ENCODE assay signal across 16 cellular contexts in the genomic region with DNA sequence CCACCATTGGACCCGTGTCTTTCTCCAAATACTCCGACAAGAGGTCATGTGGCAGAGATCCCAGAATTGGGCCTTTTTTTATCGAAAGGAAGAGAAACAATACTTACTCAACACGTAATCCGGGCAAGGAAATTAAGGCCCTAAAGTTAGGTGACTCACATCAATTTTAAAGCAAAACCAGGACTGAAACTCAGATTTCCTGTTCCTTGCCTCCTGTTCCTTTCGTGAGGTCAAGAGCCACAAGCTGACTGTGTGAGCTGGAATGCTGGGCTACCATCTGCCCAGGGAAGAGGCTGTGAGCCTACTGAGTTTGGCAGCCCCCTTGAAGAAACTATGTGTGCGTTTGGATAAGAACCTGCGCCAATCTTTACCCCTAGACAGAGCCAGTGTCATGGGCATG. TPM values are rescaled to one million over a fixed set of nuclear protein-coding genes. Genes with fewer than 3 reads are reported as not detected.
DNase-seq lines count a peak whose midpoint lies in the region; ATAC-seq and TF ChIP-seq lines count a peak whose summit lies in the region.
"Had no signal": no experiment of that assay in that cellular context is flagged by ENCODE, and none has a peak within 500 bp of the region (broad histone marks: within the 10 kb centered on the region; RNA-seq: fewer than 3 reads in every experiment).

No MANE protein-coding gene starts in this region.

- POLR2A ChIA-PET in activated CD4-positive, alpha-beta memory T cell treated with anti-CD3 and anti-CD28 coated beads, Interleukin-2, amount 10 ng/mL, durations not matched to agents 7 days and 5 days (lab: Charles Lee), result no interaction called here

- no peaks in the 10 kb centered on the region for H3K79me2 ChIP-seq in ACC112 (ENCODE audit: control insufficient read depth, insufficient read depth, low read length, unreplicated experiment)

- CTCF ChIA-PET in activated CD4-positive, alpha-beta memory T cell treated with anti-CD3 and anti-CD28 coated beads, Interleukin-2, amount 10 ng/mL, durations not matched to agents 7 days and 5 days (lab: Charles Lee), result interaction anchor here (0.7 kb wide), 1 partner anchor 11 kb away, joined by 3 read pairs; no protein-coding TSS in a partner anchor

- H2AFZ ChIP-seq in ACC112 (ENCODE audit: low read length, unreplicated experiment), result peak overlapping the region; percentile 79
- H2AFZ ChIP-seq: neural progenitor cell had no signal

- H3K27ac ChIP-seq in ACC112 (ENCODE audit: low read depth, low read length) (peak overlapping the region; percentile 74), ovary (no peak overlapping the region)
- H3K27ac ChIP-seq: neural progenitor cell, spleen had no signal

- no peak overlapping the region for H3K4me3 ChIP-seq in ACC112 (ENCODE audit: low read depth, low read length)
- no peak overlapping the region for H3K4me3 ChIP-seq in HFF-Myc (replicated peaks; ENCODE audit: low read depth, low read length)
- H3K4me3 ChIP-seq in fibroblast of the aortic adventitia (ENCODE audit: low read depth, low read length), result no peak overlapping the region
- H3K4me3 ChIP-seq in ovary, result no peak overlapping the region
- H3K4me3 ChIP-seq: neural progenitor cell, spleen had no signal

- no peak overlapping the region for H3K4me3 Mint-ChIP-seq in activated CD4-positive, alpha-beta memory T cell treated with anti-CD3 and anti-CD28 coated beads, Interleukin-2, amount 10 ng/mL, durations not matched to agents 7 days and 5 days
- H3K4me3 Mint-ChIP-seq in stimulated activated memory B cell treated with anti-CD40 and anti-IgM and Interleukin-4, amounts not matched to agents 10 μg/mL and 1 μg/mL and 100 μg/mL, for 72 hours, result no peak overlapping the region
- H3K4me3 Mint-ChIP-seq: neural progenitor cell had no signal

- H3K9me3 ChIP-seq in ovary, result no peaks in the 10 kb centered on the region
- H3K9me3 ChIP-seq: spleen had no signal

- H3K4me1 ChIP-seq in ACC112 (ENCODE audit: control insufficient read depth, insufficient read depth, low read length, unreplicated experiment) (peaks cover 12% of the 10 kb centered on the region), ovary (ENCODE audit: insufficient read depth) (no peaks in the 10 kb centered on the region)
- H3K4me1 ChIP-seq: neural progenitor cell, spleen had no signal

- H3K27ac Mint-ChIP-seq in activated CD4-positive, alpha-beta memory T cell treated with anti-CD3 and anti-CD28 coated beads, Interleukin-2, amount 10 ng/mL, durations not matched to agents 7 days and 5 days, result no peak overlapping the region
- H3K27ac Mint-ChIP-seq in stimulated activated memory B cell treated with anti-CD40 and anti-IgM and Interleukin-4, amounts not matched to agents 10 μg/mL and 1 μg/mL and 100 μg/mL, for 72 hours, result no peak overlapping the region
- H3K27ac Mint-ChIP-seq: neural progenitor cell had no signal

- H3K36me3 Mint-ChIP-seq in activated CD4-positive, alpha-beta memory T cell treated with anti-CD3 and anti-CD28 coated beads, Interleukin-2, amount 10 ng/mL, durations not matched to agents 7 days and 5 days (ENCODE audit: low read depth), result no peaks in the 10 kb centered on the region
- no peaks in the 10 kb centered on the region for H3K36me3 Mint-ChIP-seq in stimulated activated memory B cell treated with anti-CD40 and anti-IgM and Interleukin-4, amounts not matched to agents 10 μg/mL and 1 μg/mL and 100 μg/mL, for 72 hours
- H3K36me3 Mint-ChIP-seq: neural progenitor cell had no signal

- peaks cover 5% of the 10 kb centered on the region for H3K27me3 Mint-ChIP-seq in activated CD4-positive, alpha-beta memory T cell treated with anti-CD3 and anti-CD28 coated beads, Interleukin-2, amount 10 ng/mL, durations not matched to agents 7 days and 5 days
- H3K27me3 Mint-ChIP-seq in stimulated activated memory B cell treated with anti-CD40 and anti-IgM and Interleukin-4, amounts not matched to agents 10 μg/mL and 1 μg/mL and 100 μg/mL, for 72 hours, result peaks cover 46% of the 10 kb centered on the region

- H3K4me1 Mint-ChIP-seq in activated CD4-positive, alpha-beta memory T cell treated with anti-CD3 and anti-CD28 coated beads, Interleukin-2, amount 10 ng/mL, durations not matched to agents 7 days and 5 days, result no peaks in the 10 kb centered on the region
- H3K4me1 Mint-ChIP-seq in stimulated activated memory B cell treated with anti-CD40 and anti-IgM and Interleukin-4, amounts not matched to agents 10 μg/mL and 1 μg/mL and 100 μg/mL, for 72 hours, result no peaks in the 10 kb centered on the region
- H3K4me1 Mint-ChIP-seq: neural progenitor cell had no signal

- no peak for TF ChIP-seq POLR2A in ovary (IDR thresholded peaks at IDR 0.05)

- H3K9me3 Mint-ChIP-seq in activated CD4-positive, alpha-beta memory T cell treated with anti-CD3 and anti-CD28 coated beads, Interleukin-2, amount 10 ng/mL, durations not matched to agents 7 days and 5 days, result no peaks in the 10 kb centered on the region
- H3K9me3 Mint-ChIP-seq in stimulated activated memory B cell treated with anti-CD40 and anti-IgM and Interleukin-4, amounts not matched to agents 10 μg/mL and 1 μg/mL and 100 μg/mL, for 72 hours, result peaks cover 5% of the 10 kb centered on the region
- H3K9me3 Mint-ChIP-seq: neural progenitor cell had no signal

- peak; percentile 45 for DNase-seq in HFF-Myc (ENCODE audit: extremely low read depth, low read depth)
- peak; percentile 61 for DNase-seq in astrocyte of the hippocampus (ENCODE audit: low read depth, low spot score)
- peak; percentile 83 for DNase-seq in fibroblast of the aortic adventitia (ENCODE audit: low read depth)
- no peak for DNase-seq in activated CD4-positive, alpha-beta memory T cell treated with anti-CD3 and anti-CD28 coated beads, Interleukin-2, amount 10 ng/mL, durations not matched to agents 7 days and 5 days
- DNase-seq in ovary, result no peak
- DNase-seq in ACHN, result no peak
- DNase-seq: activated effector memory CD4-positive, alpha-beta T cell treated with anti-CD3 and anti-CD28 coated beads, Interleukin-2, amount 50 U/mL, for 16 hours; mesendoderm; NCI-H1048; NK-92 treated with Interleukin-12 subunit alpha and Interleukin-12 subunit beta, amount 100 ng/mL, for 24 hours; spleen had no signal

- no peaks in the 10 kb centered on the region for H3K36me3 ChIP-seq in ACC112 (ENCODE audit: insufficient read depth, low read length)
- no peaks in the 10 kb centered on the region for H3K36me3 ChIP-seq in ovary
- H3K36me3 ChIP-seq: neural progenitor cell, spleen had no signal

- peaks cover 9% of the 10 kb centered on the region; the same call in 1 of the 2 replicates for H3K27me3 ChIP-seq in ACC112 (ENCODE audit: insufficient read depth, low read length)
- no peaks in the 10 kb centered on the region for H3K27me3 ChIP-seq in ovary
- H3K27me3 ChIP-seq: neural progenitor cell, spleen had no signal

- in situ Hi-C loops in ACHN (cut with HindIII; ENCODE audit: low pct_ligation_motif_present, low pct_unique_long_range_greater_than_20kb, low sequenced_read_pairs), result no loop called here

- intact Hi-C loops in ovary (cut with DNase I), result no loop called here

- TF ChIP-seq EP300 in ovary (IDR thresholded peaks at IDR 0.05), result no peak

- ATAC-seq in stimulated activated memory B cell treated with anti-CD40 and anti-IgM and Interleukin-4, amounts not matched to agents 10 μg/mL and 1 μg/mL and 100 μg/mL, for 72 hours, result no peak

- WGBS in ovary, 3 donors, result 67 to 83% (median 73%) methylated on average over 8 of the region's 8 CpGs

- no peak for TF ChIP-seq CTCF in HFF-Myc (IDR thresholded peaks at IDR 0.05; ENCODE audit: low read depth, low read length, missing control alignments)
- TF ChIP-seq CTCF in fibroblast of the aortic adventitia (IDR thresholded peaks at IDR 0.05; ENCODE audit: insufficient read depth, low read length), result no peak
- no peak for TF ChIP-seq CTCF in ovary (IDR thresholded peaks at IDR 0.05)

RNA-seq across cellular contexts. Expression of a gene that starts 27.1 kb away (rescaled TPM):
- total RNA-seq in fibroblast of the aortic adventitia (ENCODE audit: low replicate concordance), result not detected in 2 replicates
- not detected for total RNA-seq in activated CD4-positive, alpha-beta memory T cell treated with anti-CD3 and anti-CD28 coated beads, Interleukin-2, amount 10 ng/mL, durations not matched to agents 7 days and 5 days
- total RNA-seq in ovary, result under 1 TPM in 1 of 7 donors, not detected in 6; 0.22 TPM
- under 1 TPM in 1 of 2 donors, not detected in 1; 0.23 TPM for polyA plus RNA-seq in ovary
- total RNA-seq: epithelial cell of proximal tubule, spleen had no signal
- polyA plus RNA-seq: AG04450, spleen had no signal

RNA-seq across cellular contexts. Expression of a gene that starts 29.3 kb away (rescaled TPM):
- total RNA-seq in fibroblast of the aortic adventitia (ENCODE audit: low replicate concordance) (2.0 and 18.6 TPM in 2 replicates), ovary (10 to 100 TPM in 3 of 7 donors, 1 to 10 TPM in 4; 5.7 to 15.4 (median 9.0) TPM)
- total RNA-seq in activated CD4-positive, alpha-beta memory T cell treated with anti-CD3 and anti-CD28 coated beads, Interleukin-2, amount 10 ng/mL, durations not matched to agents 7 days and 5 days, result 10 to 100 TPM; 26.7 to 26.8 TPM
- 1 to 10 TPM; 6.3 to 9.6 TPM for polyA plus RNA-seq in ovary

Comparison
In these comparisons a context has a peak if more than half of its experiments do, and no peak if none do; other contexts are left out.
1. DNase-seq: peak in HFF-Myc (single experiment), astrocyte of the hippocampus (single experiment) and fibroblast of the aortic adventitia (single experiment); none in activated CD4-positive, alpha-beta memory T cell treated with anti-CD3 and anti-CD28 coated beads, Interleukin-2, amount 10 ng/mL, durations not matched to agents 7 days and 5 days (single experiment), ovary (0 of 5) and ACHN (single experiment).